Comparison of ENCODE assay signal across 14 cellular contexts in genomic region chr1:101181930-101182329, GRCh38. TPM values are rescaled to one million over a fixed set of nuclear protein-coding genes. Genes with fewer than 3 reads are reported as not detected.
DNase-seq lines count a peak whose midpoint lies in the region; TF ChIP-seq lines count a peak whose summit lies in the region.
"Had no signal": no experiment of that assay in that cellular context is flagged by ENCODE, and none has a peak within 500 bp of the region (broad histone marks: within the 10 kb centered on the region; RNA-seq: fewer than 3 reads in every experiment).

No MANE protein-coding gene starts in this region.

- no peaks in the 10 kb centered on the region for H4K20me1 ChIP-seq in smooth muscle cell (ENCODE audit: low read depth)

- H3K4me1 Mint-ChIP-seq in activated T-cell treated with anti-CD3 and anti-CD28 coated beads, Interleukin-2, amount 50 U/mL, for 24 hours (ENCODE audit: low read depth): peaks cover 85% of the 10 kb centered on the region
- H3K4me1 Mint-ChIP-seq in activated naive CD8-positive, alpha-beta T cell treated with anti-CD3 and anti-CD28 coated beads for 36 hours: peaks cover 71% of the 10 kb centered on the region

- H3K9me3 ChIP-seq in left ventricle myocardium inferior (replicated peaks) (no peaks in the 10 kb centered on the region), smooth muscle cell (replicated peaks; ENCODE audit: low read depth) (no peaks in the 10 kb centered on the region)
- H3K9me3 ChIP-seq: ascending aorta, spleen had no signal

- H3K36me3 ChIP-seq in left ventricle myocardium inferior (no peaks in the 10 kb centered on the region), smooth muscle cell (ENCODE audit: low read depth) (no peaks in the 10 kb centered on the region)
- H3K36me3 ChIP-seq: ascending aorta, spleen had no signal

- intact Hi-C loops in left ventricle myocardium inferior (cut with micrococcal nuclease): no loop called here

- no peak overlapping the region for H3K4me3 Mint-ChIP-seq in activated T-cell treated with anti-CD3 and anti-CD28 coated beads, Interleukin-2, amount 50 U/mL, for 24 hours
- H3K4me3 Mint-ChIP-seq in activated naive CD8-positive, alpha-beta T cell treated with anti-CD3 and anti-CD28 coated beads for 36 hours: no peak overlapping the region
- H3K4me3 Mint-ChIP-seq: endodermal cell had no signal

- no peak overlapping the region for H3K9ac ChIP-seq in smooth muscle cell (ENCODE audit: low read depth)

- no peak for DNase-seq in activated T-cell treated with anti-CD3 and anti-CD28 coated beads, Interleukin-2, amount 50 U/mL, for 24 hours
- no peak for DNase-seq in activated T-cell treated with anti-CD3 and anti-CD28 coated beads for 4 hours
- DNase-seq in activated naive CD8-positive, alpha-beta T cell treated with anti-CD3 and anti-CD28 coated beads for 36 hours: no peak
- no peak for DNase-seq in left ventricle myocardium inferior
- DNase-seq in smooth muscle cell (lab: John Stamatoyannopoulos, UW; ENCODE audit: unreplicated experiment): no peak
- DNase-seq in stimulated activated CD8-positive, alpha-beta memory T cell treated with anti-CD3 and anti-CD28 coated beads, Interleukin-4, amount 100 ng/mL, for 48 hours: no peak
- no peak for DNase-seq in NCI-H2107 (lab: John Stamatoyannopoulos, UW)
- no peak for DNase-seq in CD1c-positive myeloid dendritic cell (ENCODE audit: extremely low spot score)
- DNase-seq: activated CD4-positive, alpha-beta T cell treated with anti-CD3 and anti-CD28 coated beads, Interleukin-2, amount 50 U/mL, for 4 hours; endodermal cell; NCI-H1694 treated with DMSO at 0.1 percent for 48 hours; spleen had no signal

- no peaks in the 10 kb centered on the region for H3K27me3 ChIP-seq in left ventricle myocardium inferior (ENCODE audit: low read depth)
- H3K27me3 ChIP-seq in smooth muscle cell (ENCODE audit: low read depth): no peaks in the 10 kb centered on the region
- H3K27me3 ChIP-seq: ascending aorta, spleen had no signal

- H3K4me3 ChIP-seq in left ventricle myocardium inferior (no peak overlapping the region), smooth muscle cell (no peak overlapping the region)
- H3K4me3 ChIP-seq: ascending aorta, GM12878, spleen had no signal

- no peaks in the 10 kb centered on the region for H3K79me2 ChIP-seq in smooth muscle cell (ENCODE audit: low read depth)

- H3K27me3 Mint-ChIP-seq in activated T-cell treated with anti-CD3 and anti-CD28 coated beads, Interleukin-2, amount 50 U/mL, for 24 hours: no peaks in the 10 kb centered on the region
- no peaks in the 10 kb centered on the region for H3K27me3 Mint-ChIP-seq in activated naive CD8-positive, alpha-beta T cell treated with anti-CD3 and anti-CD28 coated beads for 36 hours

- no peaks in the 10 kb centered on the region for H3F3A ChIP-seq in smooth muscle cell (ENCODE audit: low read depth)

- WGBS in smooth muscle cell (ENCODE audit: low lambda C conversion rate): 72% methylated on average over 5 of the region's 5 CpGs

- H2AFZ ChIP-seq in smooth muscle cell (ENCODE audit: low read depth): peak overlapping the region; percentile 30

- H3K36me3 Mint-ChIP-seq in activated T-cell treated with anti-CD3 and anti-CD28 coated beads, Interleukin-2, amount 50 U/mL, for 24 hours (ENCODE audit: low read depth): no peaks in the 10 kb centered on the region
- H3K36me3 Mint-ChIP-seq in activated naive CD8-positive, alpha-beta T cell treated with anti-CD3 and anti-CD28 coated beads for 36 hours: peaks cover 22% of the 10 kb centered on the region

- H3K27ac ChIP-seq in left ventricle myocardium inferior (replicated peaks): peak overlapping the region; percentile 84
- no peak overlapping the region for H3K27ac ChIP-seq in smooth muscle cell (ENCODE audit: low read depth)
- H3K27ac ChIP-seq: ascending aorta had no signal

- H3K4me2 ChIP-seq in smooth muscle cell: no peak overlapping the region

- TF ChIP-seq CTCF in left ventricle myocardium inferior (IDR thresholded peaks at IDR 0.05; ENCODE audit: borderline replicate concordance) (no peak), smooth muscle cell (IDR thresholded peaks at IDR 0.05; ENCODE audit: borderline replicate concordance, insufficient read depth, poor library complexity, severe bottlenecking) (no peak)

- peaks cover 33% of the 10 kb centered on the region for H3K4me1 ChIP-seq in left ventricle myocardium inferior
- H3K4me1 ChIP-seq in smooth muscle cell (ENCODE audit: low read depth): no peaks in the 10 kb centered on the region

- peaks cover 6% of the 10 kb centered on the region for H3K9me3 Mint-ChIP-seq in activated T-cell treated with anti-CD3 and anti-CD28 coated beads, Interleukin-2, amount 50 U/mL, for 24 hours
- peaks cover 13% of the 10 kb centered on the region for H3K9me3 Mint-ChIP-seq in activated naive CD8-positive, alpha-beta T cell treated with anti-CD3 and anti-CD28 coated beads for 36 hours
- H3K9me3 Mint-ChIP-seq: endodermal cell had no signal

- H3K27ac Mint-ChIP-seq in activated T-cell treated with anti-CD3 and anti-CD28 coated beads, Interleukin-2, amount 50 U/mL, for 24 hours: peak overlapping the region; percentile 86
- H3K27ac Mint-ChIP-seq in activated naive CD8-positive, alpha-beta T cell treated with anti-CD3 and anti-CD28 coated beads for 36 hours: peak overlapping the region; percentile 22
- H3K27ac Mint-ChIP-seq: endodermal cell had no signal

RNA-seq across cellular contexts. Expression of gene S1PR1, which starts 54.9 kb away (rescaled TPM):
- total RNA-seq in activated naive CD8-positive, alpha-beta T cell treated with anti-CD3 and anti-CD28 coated beads for 36 hours: 10 to 100 TPM; 72.6 to 75.9 TPM
- total RNA-seq in left ventricle myocardium inferior (54.9 TPM), smooth muscle cell (11.7 and 12.1 TPM in 2 replicates)
- polyA plus RNA-seq in smooth muscle cell: 7.2 and 12.0 TPM in 2 replicates
